In the genomic region with DNA sequence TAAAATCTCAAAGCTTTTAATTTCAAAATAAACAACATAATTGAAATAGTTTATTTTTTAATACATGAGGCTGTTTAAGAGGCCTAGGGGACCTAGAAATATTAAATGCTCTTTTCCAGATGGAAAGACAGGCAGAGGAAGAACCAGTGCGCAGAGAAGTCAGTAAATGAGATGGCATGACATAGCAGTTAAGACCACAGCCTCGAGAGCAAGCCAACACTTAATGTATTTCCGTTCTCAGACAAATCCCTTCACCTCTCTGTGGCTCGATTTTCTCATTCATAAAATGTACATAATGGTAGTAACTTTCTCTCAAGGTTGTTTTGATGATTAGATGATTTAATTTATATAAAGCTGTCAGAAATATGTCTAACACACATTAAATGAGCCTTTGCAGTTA, we compare ENCODE assay signal across 18 cellular contexts.
DNase-seq lines count a peak whose midpoint lies in the region; ATAC-seq and TF ChIP-seq lines count a peak whose summit lies in the region.
"Had no signal": no experiment of that assay in that cellular context is flagged by ENCODE, and none has a peak within 500 bp of the region (broad histone marks: within the 10 kb centered on the region; RNA-seq: fewer than 3 reads in every experiment).

No MANE protein-coding gene starts in this region.

- no TSS peak for BruUV-seq in Calu3 (replicated peaks; lab: Mats Ljungman, UMichigan)

- no peaks in the 10 kb centered on the region for H3K27me3 Mint-ChIP-seq in Calu3 (ENCODE audit: unreplicated experiment)

- ATAC-seq in HG03097 (IDR thresholded peaks at IDR 0.05; ENCODE audit: low FRiP score, unreplicated experiment) (no peak), left ventricle myocardium superior (no peak)
- ATAC-seq: K562 had no signal

- H3K4me3 Mint-ChIP-seq in Calu3 (ENCODE audit: low read depth, unreplicated experiment), result no peak overlapping the region
- H3K4me3 Mint-ChIP-seq: CD14-positive monocyte, H9 had no signal

- DNase-seq in Calu3 (no peak), HFF-Myc (ENCODE audit: extremely low read depth, low read depth) (peak; percentile 10), RPMI7951 (ENCODE audit: low read depth) (peak; percentile 1), left kidney (ENCODE audit: low read depth, low spot score) (peak; percentile 16), NCI-H510A (lab: John Stamatoyannopoulos, UW) (no peak), NCI-H1417 treated with DMSO at 0.1 percent for 48 hours (lab: John Stamatoyannopoulos, UW) (no peak), left ventricle myocardium superior (no peak)
- DNase-seq: COR-L47, H9, NCI-H1048, NCI-H1694, NCI-H2107, NCI-H226, SJCRH30, SW 1271 had no signal

- H3K27ac Mint-ChIP-seq in Calu3 (ENCODE audit: unreplicated experiment), result peak overlapping the region; percentile 83
- H3K27ac Mint-ChIP-seq: CD14-positive monocyte, H9 had no signal

- TF ChIP-seq CTCF in Calu3 (IDR thresholded peaks at IDR 0.05; ENCODE audit: unreplicated experiment), result no peak
- TF ChIP-seq CTCF in HFF-Myc (IDR thresholded peaks at IDR 0.05; ENCODE audit: low read depth, low read length, missing control alignments), result no peak

- no peaks in the 10 kb centered on the region for H3K36me3 Mint-ChIP-seq in Calu3 (ENCODE audit: insufficient read depth, unreplicated experiment)
- H3K36me3 Mint-ChIP-seq: CD14-positive monocyte had no signal

- H3K9me3 Mint-ChIP-seq in Calu3 (ENCODE audit: low read depth, unreplicated experiment), result no peaks in the 10 kb centered on the region
- H3K9me3 Mint-ChIP-seq: H9 had no signal

- peaks cover 29% of the 10 kb centered on the region for H3K4me1 Mint-ChIP-seq in Calu3 (ENCODE audit: low read depth, unreplicated experiment)
- H3K4me1 Mint-ChIP-seq: CD14-positive monocyte had no signal

- no peak overlapping the region for H3K4me3 ChIP-seq in HFF-Myc (replicated peaks; ENCODE audit: low read depth, low read length)
- H3K4me3 ChIP-seq: K562, SJCRH30 had no signal

- intact Hi-C loops in Calu3 (cut with micrococcal nuclease; ENCODE audit: unreplicated experiment) (loop anchor here (2.0 to 5.0 kb wide), 3 partner anchors 45 to 287 kb away; no protein-coding TSS in a partner anchor), left ventricle myocardium superior (cut with micrococcal nuclease) (no loop called here)

- CTCF ChIA-PET in Calu3 (lab: Charles Lee), result interaction anchor here (0.8 to 1.4 kb wide), 4 partner anchors 12 to 171 kb away, joined by 3 to 4 read pairs (median 4); no protein-coding TSS in a partner anchor

Comparison
In these comparisons a context has a peak if more than half of its experiments do, and no peak if none do; other contexts are left out.
1. DNase-seq: peak in HFF-Myc (single experiment), RPMI7951 (single experiment) and left kidney (single experiment); none in Calu3 (single experiment), NCI-H510A (single experiment), NCI-H1417 treated with DMSO at 0.1 percent for 48 hours (single experiment) and left ventricle myocardium superior (single experiment).